ENCODE assay signal across 15 cellular contexts in genomic region chr17:57293077-57293476, GRCh38. TPM values are rescaled to one million over a fixed set of nuclear protein-coding genes. Genes with fewer than 3 reads are reported as not detected.
DNase-seq lines count a peak whose midpoint lies in the region; TF ChIP-seq lines count a peak whose summit lies in the region.
"Had no signal": no experiment of that assay in that cellular context is flagged by ENCODE, and none has a peak within 500 bp of the region (broad histone marks: within the 10 kb centered on the region; RNA-seq: fewer than 3 reads in every experiment).

No MANE protein-coding gene starts in this region.

- H3K27me3 Mint-ChIP-seq in brain = peaks cover 3% of the 10 kb centered on the region
- peaks cover 3% of the 10 kb centered on the region for H3K27me3 Mint-ChIP-seq in endothelial cell (ENCODE audit: unreplicated experiment)
- H3K27me3 Mint-ChIP-seq: stimulated activated naive B cell treated with anti-CD40 and anti-IgM and Interleukin-4, amounts not matched to agents 10 μg/mL and 1 μg/mL and 100 μg/mL, for 72 hours had no signal

- no peak for TF ChIP-seq EP300 in Ishikawa (IDR thresholded peaks at IDR 0.05; ENCODE audit: borderline replicate concordance)

- POLR2A ChIA-PET in HEK293T (lab: Yijun Ruan, JAX) = no interaction called here

- H3K36me3 Mint-ChIP-seq in brain (peaks cover 47% of the 10 kb centered on the region), endothelial cell (ENCODE audit: low read depth, unreplicated experiment) (peaks cover 21% of the 10 kb centered on the region)

- DNase-seq in COLO829 (ENCODE audit: low spot score) = peak; percentile 83
- DNase-seq in left kidney (ENCODE audit: low read depth, low spot score) = peak; percentile 76
- no peak for DNase-seq in endothelial cell (ENCODE audit: low spot score)
- DNase-seq in activated naive CD4-positive, alpha-beta T cell treated with anti-CD3 and anti-CD28 coated beads, Interleukin-2, amount 50 U/mL, for 16 hours = no peak
- DNase-seq in HEK293T (ENCODE audit: extremely low spot score) = no peak
- no peak for DNase-seq in T-helper 9 cell
- DNase-seq: activated CD4-positive, CD25-positive, alpha-beta regulatory T cell; activated T-cell treated with anti-CD3 and anti-CD28 coated beads for 4 hours; effector CD8-positive, alpha-beta T cell; glutamatergic neuron; GOT3; stimulated activated CD4-positive, alpha-beta T cell treated with anti-CD3 and anti-CD28 coated beads, Interleukin-2, amount 100 ng/mL, for 48 hours; stimulated activated naive B cell treated with anti-CD40 and anti-IgM and Interleukin-4, amounts not matched to agents 10 μg/mL and 1 μg/mL and 100 μg/mL, for 72 hours had no signal

- H3K4me3 Mint-ChIP-seq in brain = no peak overlapping the region
- no peak overlapping the region for H3K4me3 Mint-ChIP-seq in endothelial cell (ENCODE audit: unreplicated experiment)
- H3K4me3 Mint-ChIP-seq: stimulated activated naive B cell treated with anti-CD40 and anti-IgM and Interleukin-4, amounts not matched to agents 10 μg/mL and 1 μg/mL and 100 μg/mL, for 72 hours had no signal

- no peak for TF ChIP-seq RAD21 in Ishikawa (IDR thresholded peaks at IDR 0.05; ENCODE audit: low read depth)

- TF ChIP-seq CTCF in brain (conservative IDR thresholded peaks at IDR 0.05) (no peak), endothelial cell (IDR thresholded peaks at IDR 0.05; ENCODE audit: unreplicated experiment) (no peak)

- peaks cover 86% of the 10 kb centered on the region for H3K4me1 Mint-ChIP-seq in brain
- H3K4me1 Mint-ChIP-seq in endothelial cell (ENCODE audit: unreplicated experiment) = peaks cover 18% of the 10 kb centered on the region

- peak overlapping the region in 3 of 5 experiments; percentile 70 to 87 (median 79) for H3K27ac Mint-ChIP-seq in brain
- H3K27ac Mint-ChIP-seq in endothelial cell (ENCODE audit: unreplicated experiment) = no peak overlapping the region
- H3K27ac Mint-ChIP-seq: stimulated activated naive B cell treated with anti-CD40 and anti-IgM and Interleukin-4, amounts not matched to agents 10 μg/mL and 1 μg/mL and 100 μg/mL, for 72 hours had no signal

- CTCF ChIA-PET in HEK293T (lab: Yijun Ruan, JAX) = no interaction called here

- H3K9me3 Mint-ChIP-seq in brain = peaks cover 9 to 17% (median 13%) of the 10 kb centered on the region in 5 experiments
- H3K9me3 Mint-ChIP-seq in endothelial cell (ENCODE audit: unreplicated experiment) = no peaks in the 10 kb centered on the region

TF ChIP-seq in Ishikawa, 13 proteins besides CTCF, POLR2A, EP300 and RAD21:
- TF ChIP-seq TCF12 (IDR thresholded peaks at IDR 0.05; ENCODE audit: low read depth) (no peak), TEAD4 (IDR thresholded peaks at IDR 0.05) (peak; percentile 43; the same call in 1 of the 2 replicates), CEBPB (IDR thresholded peaks at IDR 0.05) (no peak)

TF ChIP-seq in HEK293T, 16 proteins besides CTCF, POLR2A, EP300 and RAD21:
- TF ChIP-seq CTBP1 (IDR thresholded peaks at IDR 0.05; ENCODE audit: borderline replicate concordance) = no peak

RNA-seq across cellular contexts. Expression of gene MSI2, which starts 36.8 kb away (rescaled TPM):
- polyA plus RNA-seq in brain (ENCODE audit: insufficient read depth, low read depth, low replicate concordance) = 79.1 TPM
- total RNA-seq in endothelial cell (ENCODE audit: unreplicated experiment) = 60.6 TPM

Comparison
In these comparisons a context has a peak if more than half of its experiments do, and no peak if none do; other contexts are left out.
1. DNase-seq: peak in COLO829 (single experiment) and left kidney (single experiment); none in endothelial cell (single experiment), activated naive CD4-positive, alpha-beta T cell treated with anti-CD3 and anti-CD28 coated beads, Interleukin-2, amount 50 U/mL, for 16 hours (single experiment), HEK293T (single experiment) and T-helper 9 cell (single experiment).